18 cellular contexts compared by ENCODE assay signal in genomic region chr21:32757804-32758203, GRCh38.
"Had no signal": no experiment of that assay in that cellular context is flagged by ENCODE, and none has a peak within 500 bp of the region (broad histone marks: within the 10 kb centered on the region; RNA-seq: fewer than 3 reads in every experiment).

No MANE protein-coding gene starts in this region.

- H3K27me3 ChIP-seq: body of pancreas, colonic mucosa had no signal

- H3K27me3 Mint-ChIP-seq: activated naive CD8-positive, alpha-beta T cell treated with anti-CD3 and anti-CD28 coated beads, Interleukin-2, amount 10 ng/mL, durations not matched to agents 7 days and 5 days; central memory CD8-positive, alpha-beta T cell; stimulated activated naive B cell treated with anti-CD40 and anti-IgM and Interleukin-4, amounts not matched to agents 10 μg/mL and 1 μg/mL and 100 μg/mL, for 72 hours had no signal

- H3K27ac Mint-ChIP-seq: activated naive CD8-positive, alpha-beta T cell treated with anti-CD3 and anti-CD28 coated beads, Interleukin-2, amount 10 ng/mL, durations not matched to agents 7 days and 5 days; activated T-helper 2 cell treated with anti-CD3 and anti-CD28 coated beads, Interferon-gamma antibody, Interleukin-2, Interleukin-4, amounts not matched to agents 10 μg/mL and 5 μg/mL and 100 μg/mL, durations not matched to agents 14 hours and 24 hours and 36 hours; mesothelial cell of epicardium; nephron; stimulated activated naive B cell treated with anti-CD40 and anti-IgM and Interleukin-4, amounts not matched to agents 10 μg/mL and 1 μg/mL and 100 μg/mL, for 72 hours had no signal

- ATAC-seq: body of pancreas; left lobe of liver; stimulated activated naive B cell treated with anti-CD40 and anti-IgM and Interleukin-4, amounts not matched to agents 10 μg/mL and 1 μg/mL and 100 μg/mL, for 72 hours had no signal

- H3K4me3 ChIP-seq: body of pancreas, colonic mucosa, lung had no signal

- H3K4me1 ChIP-seq: colonic mucosa had no signal

- FAIRE-seq: keratinocyte, TTC549 had no signal

- H3K9me3 Mint-ChIP-seq: activated naive CD8-positive, alpha-beta T cell treated with anti-CD3 and anti-CD28 coated beads, Interleukin-2, amount 10 ng/mL, durations not matched to agents 7 days and 5 days; activated T-helper 2 cell treated with anti-CD3 and anti-CD28 coated beads, Interferon-gamma antibody, Interleukin-2, Interleukin-4, amounts not matched to agents 10 μg/mL and 5 μg/mL and 100 μg/mL, durations not matched to agents 14 hours and 24 hours and 36 hours; central memory CD8-positive, alpha-beta T cell; mesothelial cell of epicardium; nephron; stimulated activated naive B cell treated with anti-CD40 and anti-IgM and Interleukin-4, amounts not matched to agents 10 μg/mL and 1 μg/mL and 100 μg/mL, for 72 hours had no signal

- DNase-seq: activated CD4-positive, alpha-beta T cell treated with anti-CD3 and anti-CD28 coated beads, Interleukin-2, amount 50 U/mL, for 4 hours; activated naive CD4-positive, alpha-beta T cell treated with Interleukin-2 at 50 U/mL for 16 hours; activated naive CD8-positive, alpha-beta T cell treated with anti-CD3 and anti-CD28 coated beads, Interleukin-2, amount 10 ng/mL, durations not matched to agents 7 days and 5 days; body of pancreas; colonic mucosa; hypothalamus; nucleus accumbens; posterior cingulate gyrus; retina; stimulated activated naive B cell treated with anti-CD40 and anti-IgM and Interleukin-4, amounts not matched to agents 10 μg/mL and 1 μg/mL and 100 μg/mL, for 72 hours had no signal

- H3K27ac ChIP-seq: body of pancreas, colonic mucosa had no signal

- H3K4me3 Mint-ChIP-seq: activated naive CD8-positive, alpha-beta T cell treated with anti-CD3 and anti-CD28 coated beads, Interleukin-2, amount 10 ng/mL, durations not matched to agents 7 days and 5 days; central memory CD8-positive, alpha-beta T cell; mesothelial cell of epicardium; nephron; stimulated activated naive B cell treated with anti-CD40 and anti-IgM and Interleukin-4, amounts not matched to agents 10 μg/mL and 1 μg/mL and 100 μg/mL, for 72 hours had no signal

- H3K9me3 ChIP-seq: body of pancreas, colonic mucosa had no signal

- H3K4me1 Mint-ChIP-seq: activated naive CD8-positive, alpha-beta T cell treated with anti-CD3 and anti-CD28 coated beads, Interleukin-2, amount 10 ng/mL, durations not matched to agents 7 days and 5 days; central memory CD8-positive, alpha-beta T cell; nephron; stimulated activated naive B cell treated with anti-CD40 and anti-IgM and Interleukin-4, amounts not matched to agents 10 μg/mL and 1 μg/mL and 100 μg/mL, for 72 hours had no signal
